In the genomic region with DNA sequence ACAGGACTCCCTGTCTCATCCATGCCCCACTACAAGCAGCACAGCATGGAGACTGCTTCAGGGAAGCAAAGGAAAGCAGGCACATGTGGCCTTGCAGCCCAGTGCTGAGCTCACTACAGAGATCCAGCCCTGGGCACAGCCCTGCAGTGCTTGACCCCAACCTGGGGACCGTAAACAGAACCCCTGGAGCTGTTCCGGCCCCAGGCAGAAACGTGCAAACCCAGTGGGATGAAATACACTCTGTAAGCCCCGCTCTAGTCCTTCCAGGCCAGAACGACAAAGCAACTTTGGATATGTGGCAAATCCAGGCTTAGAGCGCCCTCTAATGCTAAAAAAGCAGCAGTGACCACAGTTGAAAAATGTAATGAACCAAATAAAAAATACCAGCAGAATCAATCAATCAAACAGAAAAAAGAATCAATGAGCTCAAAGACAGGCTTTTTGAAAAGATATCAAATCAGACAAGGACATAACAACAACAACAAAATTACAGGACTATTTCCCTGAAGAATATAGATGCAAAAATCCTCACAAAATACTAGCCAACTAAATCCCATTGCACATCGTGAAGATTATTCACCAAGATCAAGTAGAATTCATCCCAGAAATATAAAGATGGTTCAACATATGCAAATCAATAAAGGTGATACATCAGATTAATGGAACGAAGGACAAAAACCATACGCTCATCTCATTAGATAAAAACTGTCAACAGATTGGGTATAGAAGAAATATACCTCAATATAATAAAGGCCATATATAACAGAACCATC, we compare ENCODE assay signal across 8 cellular contexts. TPM values are rescaled to one million over a fixed set of nuclear protein-coding genes. Genes with fewer than 3 reads are reported as not detected.
A peak's percentile ranks its signal among the peaks of the same experiment; 100 is the strongest.
DNase-seq lines count a peak whose midpoint lies in the region; ATAC-seq and TF ChIP-seq lines count a peak whose summit lies in the region.

No MANE protein-coding gene starts in this region.

- DNase-seq in AG20443 (ENCODE audit: low spot score) (peak; percentile 65), GM13977 (ENCODE audit: low spot score) (peak; percentile 53), NCI-H1092 (lab: John Stamatoyannopoulos, UW) (peak; percentile 36), right atrium auricular region (ENCODE audit: low spot score) (no peak), lower leg skin (ENCODE audit: low spot score in 2 of 2) (no peak)
- DNase-seq in stimulated activated naive CD8-positive, alpha-beta T cell treated with anti-CD3 and anti-CD28 coated beads, Interleukin-15, amount 100 ng/mL, for 72 hours = peak in 1 of 2 donors; percentile 10

- in situ Hi-C loops in GM13977 (cut with MboI; ENCODE audit: low pct_unique_long_range_greater_than_20kb, low sequenced_read_pairs, unreplicated experiment) = no loop called here

- 31 to 32% methylated on average over 9 of the region's 9 CpGs for WGBS in lower leg skin, 2 donors

- no peak overlapping the region for H3K4me3 Mint-ChIP-seq in stimulated activated naive CD8-positive, alpha-beta T cell treated with anti-CD3 and anti-CD28 coated beads, Interleukin-15, amount 100 ng/mL, for 72 hours

- H3K9me3 Mint-ChIP-seq in stimulated activated naive CD8-positive, alpha-beta T cell treated with anti-CD3 and anti-CD28 coated beads, Interleukin-15, amount 100 ng/mL, for 72 hours = no peaks in the 10 kb centered on the region

- H3K9me3 ChIP-seq in right atrium auricular region = no peaks in the 10 kb centered on the region

- TF ChIP-seq CTCF in GM13977 (IDR thresholded peaks at IDR 0.05; ENCODE audit: extremely low read depth, insufficient read depth, missing control alignments) (peak; percentile 81), WI38 (IDR thresholded peaks at IDR 0.05; ENCODE audit: low read depth, low read length) (peak; percentile 32; the same call in 1 of the 2 replicates), right atrium auricular region (IDR thresholded peaks at IDR 0.05) (peak; percentile 25 to 70), lower leg skin (IDR thresholded peaks at IDR 0.05) (no peak)

- H3K27me3 ChIP-seq in right atrium auricular region = no peaks in the 10 kb centered on the region

- H3K27ac ChIP-seq in right atrium auricular region = no peak overlapping the region

- no peaks in the 10 kb centered on the region for H3K36me3 ChIP-seq in right atrium auricular region

- H3K4me1 Mint-ChIP-seq in stimulated activated naive CD8-positive, alpha-beta T cell treated with anti-CD3 and anti-CD28 coated beads, Interleukin-15, amount 100 ng/mL, for 72 hours = no peaks in the 10 kb centered on the region

- intact Hi-C loops in lower leg skin (cut with DNase I; ENCODE audit: low total_unique reads) = no loop called here

- TF ChIP-seq POLR2A in lower leg skin (IDR thresholded peaks at IDR 0.05) = no peak

- no peaks in the 10 kb centered on the region for H3K27me3 Mint-ChIP-seq in stimulated activated naive CD8-positive, alpha-beta T cell treated with anti-CD3 and anti-CD28 coated beads, Interleukin-15, amount 100 ng/mL, for 72 hours

- no peak overlapping the region for H3K27ac Mint-ChIP-seq in stimulated activated naive CD8-positive, alpha-beta T cell treated with anti-CD3 and anti-CD28 coated beads, Interleukin-15, amount 100 ng/mL, for 72 hours

- no peak overlapping the region for H3K4me3 ChIP-seq in WI38 (ENCODE audit: low read depth, low read length)
- H3K4me3 ChIP-seq in right atrium auricular region = no peak overlapping the region
- no peak overlapping the region for H3K4me3 ChIP-seq in lower leg skin (ENCODE audit: low read depth, poor library complexity, severe bottlenecking)

- peak; percentile 46 for ATAC-seq in stimulated activated naive CD8-positive, alpha-beta T cell treated with anti-CD3 and anti-CD28 coated beads, Interleukin-15, amount 100 ng/mL, for 72 hours
- ATAC-seq in HG03432 (IDR thresholded peaks at IDR 0.05; ENCODE audit: unreplicated experiment) = no peak

- H3K4me1 ChIP-seq in right atrium auricular region = no peaks in the 10 kb centered on the region

RNA-seq across cellular contexts. Expression of a gene that starts 45.6 kb away (rescaled TPM):
- 1 to 10 TPM; 1.7 to 3.3 TPM for total RNA-seq in right atrium auricular region
- 1 to 10 TPM in 3 of 4 donors, under 1 TPM in 1; 0.72 to 8.7 (median 2.6) TPM for total RNA-seq in lower leg skin

Comparison
In these comparisons a context has a peak if more than half of its experiments do, and no peak if none do; other contexts are left out.
1. DNase-seq: peak in AG20443 (single experiment), GM13977 (single experiment) and NCI-H1092 (single experiment); none in right atrium auricular region (single experiment) and lower leg skin (0 of 2).
2. CTCF ChIP-seq: peak in GM13977 (single experiment), WI38 (single experiment) and right atrium auricular region (2 of 2); none in lower leg skin (0 of 3).